Comparison of ENCODE assay signal across 1 cellular context in genomic region chr17:48002208-48002919, GRCh38.
A peak's percentile ranks its signal among the peaks of the same experiment; 100 is the strongest.
TF ChIP-seq lines count a peak whose summit lies in the region.

No MANE protein-coding gene starts in this region.

TF ChIP-seq in SK-N-SH, 30 proteins besides CTCF, POLR2A, EP300 and RAD21 (continued from another document):
- peak; percentile 81; the same call in 1 of the 2 replicates for TF ChIP-seq FOSL2 (IDR thresholded peaks at IDR 0.05; ENCODE audit: borderline replicate concordance, low read depth)
- no peak for TF ChIP-seq CHD2 (IDR thresholded peaks at IDR 0.05; ENCODE audit: low read length, partially characterized antibody)
- no peak for TF ChIP-seq MEF2A (IDR thresholded peaks at IDR 0.05; ENCODE audit: borderline replicate concordance, low read depth)
- no peak for TF ChIP-seq TCF12 (IDR thresholded peaks at IDR 0.05)
- no peak for TF ChIP-seq USF1 (IDR thresholded peaks at IDR 0.05; ENCODE audit: borderline replicate concordance, low read depth)
- TF ChIP-seq TEAD4 (IDR thresholded peaks at IDR 0.05; ENCODE audit: borderline replicate concordance, insufficient read depth): no peak
- TF ChIP-seq USF2 (IDR thresholded peaks at IDR 0.05; ENCODE audit: borderline replicate concordance, low read depth, low read length): no peak
- TF ChIP-seq YY1 (IDR thresholded peaks at IDR 0.05; ENCODE audit: low read depth): peak; percentile 85; the same call in 1 of the 2 replicates
- TF ChIP-seq SMC3 (IDR thresholded peaks at IDR 0.05; ENCODE audit: low read depth, low read length): no peak
- TF ChIP-seq ZBTB33 (IDR thresholded peaks at IDR 0.05; ENCODE audit: borderline replicate concordance, low read depth): no peak
- TF ChIP-seq POLR2AphosphoS5 (IDR thresholded peaks at IDR 0.05; ENCODE audit: low read depth, low read length): no peak
- no peak for TF ChIP-seq RCOR1 (IDR thresholded peaks at IDR 0.05; ENCODE audit: low read length)
- no peak for TF ChIP-seq MXI1 (IDR thresholded peaks at IDR 0.05; ENCODE audit: low read depth, low read length)
- peak; percentile 33; the same call in 1 of the 2 replicates for TF ChIP-seq NFIC (IDR thresholded peaks at IDR 0.05; ENCODE audit: borderline replicate concordance)
- no peak; the same call in 1 of the 2 replicates for TF ChIP-seq RXRA (IDR thresholded peaks at IDR 0.05; ENCODE audit: borderline replicate concordance, low read depth)
- 0 out of 2 replicates have a peak, but pooled peaks have one; percentile 14 for TF ChIP-seq RFX5 (IDR thresholded peaks at IDR 0.05; ENCODE audit: low read length)
- no peak for TF ChIP-seq FOXJ3 (CRISPR knock-in tag; IDR thresholded peaks at IDR 0.05)
TF ChIP-seq in SK-N-SH: peak in this region for 10.
